ENCODE assay signal across 27 cellular contexts in the genomic region with DNA sequence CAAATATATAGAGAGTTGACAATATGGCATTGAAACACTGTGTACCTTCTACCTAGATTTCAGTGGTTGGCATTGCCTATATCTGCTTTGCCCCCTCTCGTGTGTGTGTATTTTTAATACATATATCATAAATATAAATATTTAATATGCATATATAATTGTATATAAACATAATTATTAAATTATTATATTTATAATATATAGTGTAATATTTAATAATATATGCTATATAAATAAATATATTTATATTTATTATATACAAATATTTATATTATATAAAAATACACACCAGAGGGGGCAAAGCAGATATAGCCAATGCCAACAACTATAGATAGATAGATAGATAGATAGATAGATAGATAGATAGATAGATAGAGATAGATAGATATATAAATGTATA.
DNase-seq lines count a peak whose midpoint lies in the region; ATAC-seq, FAIRE-seq and TF ChIP-seq lines count a peak whose summit lies in the region.
"Had no signal": no experiment of that assay in that cellular context is flagged by ENCODE, and none has a peak within 500 bp of the region (broad histone marks: within the 10 kb centered on the region; RNA-seq: fewer than 3 reads in every experiment).

No MANE protein-coding gene starts in this region.

- no peaks in the 10 kb centered on the region for H3K27me3 Mint-ChIP-seq in WTC11 (ENCODE audit: low read depth)
- H3K27me3 Mint-ChIP-seq in T-cell, result no peaks in the 10 kb centered on the region
- H3K27me3 Mint-ChIP-seq: CD4-positive, alpha-beta memory T cell; CD4-positive, CD25-positive, alpha-beta regulatory T cell; CD8-positive, alpha-beta memory T cell had no signal

- ATAC-seq in WTC11, result no peak
- ATAC-seq in pancreas, result no peak
- ATAC-seq in left cardiac atrium, result no peak
- no peak for ATAC-seq in T-cell (replicated peaks in 1 of 4)

- no peak overlapping the region for H3K4me3 Mint-ChIP-seq in WTC11
- no peak overlapping the region for H3K4me3 Mint-ChIP-seq in T-cell
- H3K4me3 Mint-ChIP-seq: CD14-positive monocyte; CD4-positive, alpha-beta memory T cell; CD4-positive, CD25-positive, alpha-beta regulatory T cell; CD8-positive, alpha-beta memory T cell had no signal

- H3K36me3 ChIP-seq in pancreas (no peaks in the 10 kb centered on the region), MG63 (no peaks in the 10 kb centered on the region)
- H3K36me3 ChIP-seq: BE2C, BLaER1 had no signal

- H3K27me3 ChIP-seq in pancreas, result no peaks in the 10 kb centered on the region
- no peaks in the 10 kb centered on the region for H3K27me3 ChIP-seq in MG63
- H3K27me3 ChIP-seq: BE2C, BLaER1 had no signal

- H3K27ac ChIP-seq in pancreas, result no peak overlapping the region
- H3K27ac ChIP-seq: 22Rv1, BLaER1 had no signal

- peaks cover 4% of the 10 kb centered on the region; the same call in 1 of the 2 replicates for H3K9me3 Mint-ChIP-seq in WTC11
- H3K9me3 Mint-ChIP-seq in T-cell, result peaks cover 0 to 7% (median 2%) of the 10 kb centered on the region in 3 donors

- TF ChIP-seq CTCF in WTC11 (IDR thresholded peaks at IDR 0.05) (no peak), pancreas (IDR thresholded peaks at IDR 0.05) (no peak)

- 81 to 88% methylated on average over 1 of the region's 1 CpG for WGBS in pancreas, 2 donors

- H3K9me3 ChIP-seq in pancreas (no peaks in the 10 kb centered on the region), MG63 (no peaks in the 10 kb centered on the region)
- H3K9me3 ChIP-seq: BE2C, BLaER1 had no signal

- no peaks in the 10 kb centered on the region for H3K36me3 Mint-ChIP-seq in WTC11
- peaks cover 24% of the 10 kb centered on the region for H3K36me3 Mint-ChIP-seq in T-cell

- CTCF ChIA-PET in WTC11 (lab: Charles Lee), result no interaction called here
- CTCF ChIA-PET in T-cell (lab: Charles Lee), result no interaction called here

- FAIRE-seq in A204.1 (lab: Jason Lieb, UNC) (peak; percentile 92), RCC 7860 (lab: Jason Lieb, UNC) (peak; percentile 30), pancreas (lab: Jason Lieb, UNC) (peak; percentile 73)
- FAIRE-seq: GM12891, GM19239 had no signal

- intact Hi-C loops in pancreas (cut with DNase I) (no loop called here), left cardiac atrium (cut with DNase I) (no loop called here)

- DNase-seq in RCC 7860 (ENCODE audit: low spot score), result no peak
- DNase-seq in WTC11 (ENCODE audit: low spot score), result no peak
- no peak for DNase-seq in pancreas
- no peak for DNase-seq in MG63
- no peak for DNase-seq in left cardiac atrium
- no peak for DNase-seq in stimulated activated naive CD4-positive, alpha-beta T cell (lab: John Stamatoyannopoulos, UW)
- DNase-seq in T-cell, result no peak
- DNase-seq: ACHN; BE2C; C1 segment of cervical spinal cord; CD4-positive, alpha-beta memory T cell; CD4-positive, CD25-positive, alpha-beta regulatory T cell; CD8-positive, alpha-beta memory T cell; COR-L47; DMS 273 treated with DMSO at 0.1 percent for 48 hours; DMS153; DMS53; DMS79; DND-41; EL; GF-D8 had no signal

- H3K27ac Mint-ChIP-seq in WTC11 (no peak overlapping the region), T-cell (no peak overlapping the region)
- H3K27ac Mint-ChIP-seq: CD14-positive monocyte; CD4-positive, alpha-beta memory T cell; CD4-positive, CD25-positive, alpha-beta regulatory T cell; CD8-positive, alpha-beta memory T cell had no signal

- POLR2A ChIA-PET in WTC11 (lab: Charles Lee) (no interaction called here), T-cell (lab: Charles Lee) (no interaction called here)

- H3K4me1 ChIP-seq in pancreas, result no peaks in the 10 kb centered on the region
- H3K4me1 ChIP-seq: BE2C, BLaER1 had no signal

- H3K4me3 ChIP-seq in pancreas (no peak overlapping the region), MG63 (no peak overlapping the region)
- H3K4me3 ChIP-seq: BLaER1 had no signal

- H3K4me1 Mint-ChIP-seq in WTC11 (peaks cover 6% of the 10 kb centered on the region), T-cell (no peaks in the 10 kb centered on the region)
- H3K4me1 Mint-ChIP-seq: CD14-positive monocyte; CD4-positive, alpha-beta memory T cell; CD4-positive, CD25-positive, alpha-beta regulatory T cell; CD8-positive, alpha-beta memory T cell had no signal

TF ChIP-seq in WTC11, 78 proteins besides CTCF, POLR2A, EP300 and RAD21:
- TF ChIP-seq HMGA2 (CRISPR knock-in tag; IDR thresholded peaks at IDR 0.05), result peak; percentile 94; the same call in 1 of the 2 replicates
- TF ChIP-seq, protein P1, sequence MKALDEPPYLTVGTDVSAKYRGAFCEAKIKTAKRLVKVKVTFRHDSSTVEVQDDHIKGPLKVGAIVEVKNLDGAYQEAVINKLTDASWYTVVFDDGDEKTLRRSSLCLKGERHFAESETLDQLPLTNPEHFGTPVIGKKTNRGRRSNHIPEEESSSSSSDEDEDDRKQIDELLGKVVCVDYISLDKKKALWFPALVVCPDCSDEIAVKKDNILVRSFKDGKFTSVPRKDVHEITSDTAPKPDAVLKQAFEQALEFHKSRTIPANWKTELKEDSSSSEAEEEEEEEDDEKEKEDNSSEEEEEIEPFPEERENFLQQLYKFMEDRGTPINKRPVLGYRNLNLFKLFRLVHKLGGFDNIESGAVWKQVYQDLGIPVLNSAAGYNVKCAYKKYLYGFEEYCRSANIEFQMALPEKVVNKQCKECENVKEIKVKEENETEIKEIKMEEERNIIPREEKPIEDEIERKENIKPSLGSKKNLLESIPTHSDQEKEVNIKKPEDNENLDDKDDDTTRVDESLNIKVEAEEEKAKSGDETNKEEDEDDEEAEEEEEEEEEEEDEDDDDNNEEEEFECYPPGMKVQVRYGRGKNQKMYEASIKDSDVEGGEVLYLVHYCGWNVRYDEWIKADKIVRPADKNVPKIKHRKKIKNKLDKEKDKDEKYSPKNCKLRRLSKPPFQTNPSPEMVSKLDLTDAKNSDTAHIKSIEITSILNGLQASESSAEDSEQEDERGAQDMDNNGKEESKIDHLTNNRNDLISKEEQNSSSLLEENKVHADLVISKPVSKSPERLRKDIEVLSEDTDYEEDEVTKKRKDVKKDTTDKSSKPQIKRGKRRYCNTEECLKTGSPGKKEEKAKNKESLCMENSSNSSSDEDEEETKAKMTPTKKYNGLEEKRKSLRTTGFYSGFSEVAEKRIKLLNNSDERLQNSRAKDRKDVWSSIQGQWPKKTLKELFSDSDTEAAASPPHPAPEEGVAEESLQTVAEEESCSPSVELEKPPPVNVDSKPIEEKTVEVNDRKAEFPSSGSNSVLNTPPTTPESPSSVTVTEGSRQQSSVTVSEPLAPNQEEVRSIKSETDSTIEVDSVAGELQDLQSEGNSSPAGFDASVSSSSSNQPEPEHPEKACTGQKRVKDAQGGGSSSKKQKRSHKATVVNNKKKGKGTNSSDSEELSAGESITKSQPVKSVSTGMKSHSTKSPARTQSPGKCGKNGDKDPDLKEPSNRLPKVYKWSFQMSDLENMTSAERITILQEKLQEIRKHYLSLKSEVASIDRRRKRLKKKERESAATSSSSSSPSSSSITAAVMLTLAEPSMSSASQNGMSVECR (CRISPR knock-in tag; IDR thresholded peaks at IDR 0.05; ENCODE audit: borderline replicate concordance), result no peak
